ENCODE assay signal across 8 cellular contexts in genomic region chrX:133726211-133726630, GRCh38.
DNase-seq lines count a peak whose midpoint lies in the region; ATAC-seq, FAIRE-seq and TF ChIP-seq lines count a peak whose summit lies in the region.

No MANE protein-coding gene starts in this region.

- intact Hi-C loops in activated T-helper 1 cell treated with anti-CD3 and anti-CD28 coated beads, Interleukin-12 subunit alpha, Interleukin-12 subunit beta, Interleukin-2, Interleukin-4 antibody, amounts not matched to agents 30 ng/mL and 10 ng/mL and 1 ng/mL, durations not matched to agents 14 hours and 24 hours and 36 hours (cut with micrococcal nuclease): no loop called here

- DNase-seq in AG08395 (ENCODE audit: low spot score) (peak; percentile 57), HTR-8/SVneo (ENCODE audit: insufficient read length, low spot score) (peak; percentile 4), RKO (ENCODE audit: low spot score) (peak; percentile 41), glomerular visceral epithelial cell (ENCODE audit: extremely low spot score) (peak; percentile 8)
- no peak for DNase-seq in activated T-helper 1 cell treated with anti-CD3 and anti-CD28 coated beads, Interleukin-12 subunit alpha, Interleukin-12 subunit beta, Interleukin-2, Interleukin-4 antibody, amounts not matched to agents 30 ng/mL and 10 ng/mL and 1 ng/mL, durations not matched to agents 14 hours and 24 hours and 36 hours (ENCODE audit: low spot score)
- DNase-seq in activated CD4-positive, alpha-beta T cell treated with anti-CD3 and anti-CD28 coated beads for 1 hour: no peak

- H3K27me3 Mint-ChIP-seq in activated T-helper 1 cell treated with anti-CD3 and anti-CD28 coated beads, Interleukin-12 subunit alpha, Interleukin-12 subunit beta, Interleukin-2, Interleukin-4 antibody, amounts not matched to agents 30 ng/mL and 10 ng/mL and 1 ng/mL, durations not matched to agents 14 hours and 24 hours and 36 hours (ENCODE audit: insufficient read depth): no peaks in the 10 kb centered on the region

- TF ChIP-seq POLR2A in GM18505 (IDR thresholded peaks at IDR 0.05; ENCODE audit: borderline replicate concordance, extremely low read depth, insufficient read depth, insufficient read length): no peak

- H3K36me3 Mint-ChIP-seq in activated T-helper 1 cell treated with anti-CD3 and anti-CD28 coated beads, Interleukin-12 subunit alpha, Interleukin-12 subunit beta, Interleukin-2, Interleukin-4 antibody, amounts not matched to agents 30 ng/mL and 10 ng/mL and 1 ng/mL, durations not matched to agents 14 hours and 24 hours and 36 hours (ENCODE audit: low read depth): no peaks in the 10 kb centered on the region

- H3K9me3 Mint-ChIP-seq in activated T-helper 1 cell treated with anti-CD3 and anti-CD28 coated beads, Interleukin-12 subunit alpha, Interleukin-12 subunit beta, Interleukin-2, Interleukin-4 antibody, amounts not matched to agents 30 ng/mL and 10 ng/mL and 1 ng/mL, durations not matched to agents 14 hours and 24 hours and 36 hours: no peaks in the 10 kb centered on the region

- no peak overlapping the region for H3K27ac Mint-ChIP-seq in activated T-helper 1 cell treated with anti-CD3 and anti-CD28 coated beads, Interleukin-12 subunit alpha, Interleukin-12 subunit beta, Interleukin-2, Interleukin-4 antibody, amounts not matched to agents 30 ng/mL and 10 ng/mL and 1 ng/mL, durations not matched to agents 14 hours and 24 hours and 36 hours

- H3K4me1 Mint-ChIP-seq in activated T-helper 1 cell treated with anti-CD3 and anti-CD28 coated beads, Interleukin-12 subunit alpha, Interleukin-12 subunit beta, Interleukin-2, Interleukin-4 antibody, amounts not matched to agents 30 ng/mL and 10 ng/mL and 1 ng/mL, durations not matched to agents 14 hours and 24 hours and 36 hours (ENCODE audit: low read depth): peaks cover 18% of the 10 kb centered on the region

- ATAC-seq in GM18502 (IDR thresholded peaks at IDR 0.05; ENCODE audit: poor library complexity, unreplicated experiment) (no peak), GM18505 (IDR thresholded peaks at IDR 0.05; ENCODE audit: unreplicated experiment) (no peak)

- no peak for FAIRE-seq in HTR-8/SVneo (lab: Jason Lieb, UNC)

- no peak overlapping the region for H3K4me3 Mint-ChIP-seq in activated T-helper 1 cell treated with anti-CD3 and anti-CD28 coated beads, Interleukin-12 subunit alpha, Interleukin-12 subunit beta, Interleukin-2, Interleukin-4 antibody, amounts not matched to agents 30 ng/mL and 10 ng/mL and 1 ng/mL, durations not matched to agents 14 hours and 24 hours and 36 hours

Comparison
In these comparisons a context has a peak if more than half of its experiments do, and no peak if none do; other contexts are left out.
1. DNase-seq: peak in AG08395 (single experiment), HTR-8/SVneo (single experiment), RKO (single experiment) and glomerular visceral epithelial cell (single experiment); none in activated T-helper 1 cell treated with anti-CD3 and anti-CD28 coated beads, Interleukin-12 subunit alpha, Interleukin-12 subunit beta, Interleukin-2, Interleukin-4 antibody, amounts not matched to agents 30 ng/mL and 10 ng/mL and 1 ng/mL, durations not matched to agents 14 hours and 24 hours and 36 hours (single experiment) and activated CD4-positive, alpha-beta T cell treated with anti-CD3 and anti-CD28 coated beads for 1 hour (single experiment).